17 cellular contexts compared by ENCODE assay signal in the genomic region with DNA sequence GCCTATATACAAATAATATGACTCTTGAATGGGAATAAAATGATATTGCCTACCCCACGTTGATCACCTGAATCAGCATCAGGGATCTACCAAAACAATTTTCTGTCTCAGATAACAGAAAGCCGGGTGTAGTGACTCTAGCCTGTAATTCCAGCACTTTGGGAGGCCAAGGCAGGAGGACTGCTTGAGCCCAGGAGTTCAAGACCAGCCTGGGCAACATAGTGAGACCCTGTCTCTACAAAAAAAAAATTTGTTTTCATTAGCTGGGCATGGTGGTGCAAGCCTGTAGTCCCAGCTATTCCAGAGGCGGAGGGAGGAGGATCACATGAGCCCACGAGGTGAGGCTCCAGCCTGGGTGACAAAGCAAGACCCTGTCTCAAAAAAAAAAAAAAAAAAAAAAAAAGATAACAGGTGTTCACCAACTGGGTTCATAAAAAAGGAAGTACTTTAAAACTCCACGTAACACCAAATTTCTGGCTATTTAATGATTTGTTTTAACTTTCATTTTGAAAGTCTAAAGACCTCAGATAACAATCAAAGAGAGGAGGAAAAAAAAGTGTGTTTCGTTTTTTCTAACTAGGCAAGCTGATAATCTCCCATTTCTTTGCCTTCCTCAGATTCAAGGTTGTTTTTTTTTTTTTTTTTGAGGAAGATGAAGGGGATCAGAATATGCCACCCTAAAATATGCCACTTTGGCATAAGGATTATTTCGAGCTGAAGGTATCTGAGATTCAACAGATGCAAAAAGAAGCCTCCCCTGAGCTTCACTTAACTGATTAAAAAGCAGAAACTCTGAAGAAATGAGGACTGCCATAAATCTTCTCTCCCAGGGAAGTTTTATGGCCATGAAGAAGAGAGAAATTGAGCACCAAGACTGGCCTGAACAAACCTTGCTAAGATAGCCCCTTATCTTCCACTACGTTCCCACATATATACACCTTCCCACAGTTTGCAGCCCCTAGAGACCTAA. TPM values are rescaled to one million over a fixed set of nuclear protein-coding genes. Genes with fewer than 3 reads are reported as not detected.
DNase-seq lines count a peak whose midpoint lies in the region; ATAC-seq and TF ChIP-seq lines count a peak whose summit lies in the region.
"Had no signal": no experiment of that assay in that cellular context is flagged by ENCODE, and none has a peak within 500 bp of the region (broad histone marks: within the 10 kb centered on the region; RNA-seq: fewer than 3 reads in every experiment).

No MANE protein-coding gene starts in this region.

- peak overlapping the region; percentile 64 for H3K4me3 Mint-ChIP-seq in T-helper 17 cell
- H3K4me3 Mint-ChIP-seq: mesothelial cell of epicardium had no signal

- no peaks in the 10 kb centered on the region for H3K27me3 ChIP-seq in body of pancreas
- H3K27me3 ChIP-seq: esophagus squamous epithelium, uterus had no signal

- H3K4me3 ChIP-seq in body of pancreas: no peak overlapping the region
- H3K4me3 ChIP-seq: esophagus squamous epithelium, uterus had no signal

- H3K36me3 Mint-ChIP-seq in T-helper 17 cell (ENCODE audit: low read depth): peaks cover 7% of the 10 kb centered on the region

- no peak for TF ChIP-seq POLR2A in body of pancreas (IDR thresholded peaks at IDR 0.05)

- H3K27ac ChIP-seq in body of pancreas: no peak overlapping the region
- H3K27ac ChIP-seq: esophagus squamous epithelium, uterus had no signal

- WGBS in body of pancreas, 2 donors: 79 to 80% methylated on average over 7 to 8 of the region's 8 CpGs

- DNase-seq in CD1c-positive myeloid dendritic cell (ENCODE audit: extremely low spot score): peak; percentile 30
- peak; percentile 53 for DNase-seq in GM10248 (ENCODE audit: extremely low spot score)
- DNase-seq in T-helper 17 cell: no peak
- DNase-seq in germinal center (ENCODE audit: low spot score): peak; percentile 47
- no peak for DNase-seq in body of pancreas
- DNase-seq in NCI-H146 (lab: John Stamatoyannopoulos, UW): no peak
- DNase-seq: esophagus squamous epithelium; H7; kidney glomerular epithelial cell; NCI-H1417 treated with DMSO at 0.1 percent for 48 hours; NCI-H2227 treated with DMSO at 0.1 percent for 48 hours; stimulated activated CD4-positive, alpha-beta T cell treated with anti-CD3 and anti-CD28 coated beads, Interleukin-4, amount 100 ng/mL, for 4 hours; uterus had no signal

- peaks cover 40% of the 10 kb centered on the region for H3K4me1 Mint-ChIP-seq in T-helper 17 cell

- H3K4me1 ChIP-seq in body of pancreas: no peaks in the 10 kb centered on the region
- H3K4me1 ChIP-seq: uterus had no signal

- intact Hi-C loops in body of pancreas (cut with DNase I): no loop called here

- POLR2A ChIA-PET in GM10248 (lab: Yijun Ruan, JAX): no interaction called here

- H3K9me3 ChIP-seq in T-helper 17 cell (ENCODE audit: control insufficient read depth, low read length, poor library complexity, severe bottlenecking): no peaks in the 10 kb centered on the region
- no peaks in the 10 kb centered on the region for H3K9me3 ChIP-seq in body of pancreas
- H3K9me3 ChIP-seq: esophagus squamous epithelium, uterus had no signal

- no peak for TF ChIP-seq CTCF in GM10248 (IDR thresholded peaks at IDR 0.05; ENCODE audit: control extremely low read depth, extremely low read depth, low read depth, missing control alignments)
- no peak for TF ChIP-seq CTCF in body of pancreas (IDR thresholded peaks at IDR 0.05)

- no peaks in the 10 kb centered on the region for H3K36me3 ChIP-seq in body of pancreas (replicated peaks in 1 of 2; ENCODE audit: insufficient read depth in 1 of 2, low read depth in 2 of 2)
- H3K36me3 ChIP-seq: uterus had no signal

- peak overlapping the region; percentile 99 for H3K27ac Mint-ChIP-seq in T-helper 17 cell
- H3K27ac Mint-ChIP-seq: mesothelial cell of epicardium had no signal

- ATAC-seq in T-helper 17 cell: peak; percentile 59
- no peak for ATAC-seq in body of pancreas
- ATAC-seq in GM19455 (IDR thresholded peaks at IDR 0.05; ENCODE audit: unreplicated experiment): no peak
- no peak for ATAC-seq in GM21723 (IDR thresholded peaks at IDR 0.05; ENCODE audit: unreplicated experiment)
- ATAC-seq: HepG2 had no signal

- CTCF ChIA-PET in GM10248 (lab: Yijun Ruan, JAX): interaction anchor here (1.4 to 7.0 kb wide), 2 partner anchors 9 to 58 kb away, joined by 6 to 62 read pairs; no protein-coding TSS in a partner anchor

- H3K27me3 Mint-ChIP-seq in T-helper 17 cell: no peaks in the 10 kb centered on the region

RNA-seq across cellular contexts. Expression of a gene that starts 44.1 kb away (rescaled TPM):
- total RNA-seq in T-helper 17 cell (10 to 100 TPM; 64.7 to 89.7 TPM), body of pancreas (1 to 10 TPM; 3.6 to 7.8 TPM)

Comparison
In these comparisons a context has a peak if more than half of its experiments do, and no peak if none do; other contexts are left out.
1. DNase-seq: peak in CD1c-positive myeloid dendritic cell (single experiment), GM10248 (single experiment) and germinal center (single experiment); none in T-helper 17 cell (0 of 3), body of pancreas (0 of 4) and NCI-H146 (single experiment).
2. RNA of a gene that starts 44.1 kb away (total RNA-seq): 64.7 to 89.7 TPM in T-helper 17 cell; 3.6 to 7.8 TPM in body of pancreas; every median in the first group is over 4 times any median in the second.